ENCODE assay signal across 1 cellular context in genomic region chr6:111864138-111865048, GRCh38.
TF ChIP-seq lines count a peak whose summit lies in the region.

No MANE protein-coding gene starts in this region.

TF ChIP-seq in K562, 482 proteins besides CTCF, POLR2A, EP300 and RAD21:
- TF ChIP-seq HCFC1 (IDR thresholded peaks at IDR 0.05; ENCODE audit: low read depth, low read length) (no peak), ZBTB5 (IDR thresholded peaks at IDR 0.05) (no peak), SUPT5H (IDR thresholded peaks at IDR 0.05) (no peak), RBM25 (IDR thresholded peaks at IDR 0.05; ENCODE audit: low read depth, low read length, severe bottlenecking) (peak; percentile 69), BCOR (IDR thresholded peaks at IDR 0.05) (peak; percentile 57), KDM1A (IDR thresholded peaks at IDR 0.05) (no peak), ARHGAP35 (IDR thresholded peaks at IDR 0.05; ENCODE audit: partially characterized antibody) (no peak), SFPQ (IDR thresholded peaks at IDR 0.05; ENCODE audit: low read depth, low read length) (no peak), GABPB2 (CRISPR knock-in tag; conservative IDR thresholded peaks at IDR 0.05) (no peak), JUND (IDR thresholded peaks at IDR 0.05; ENCODE audit: borderline replicate concordance, low read depth, low read length) (no peak), JUND (tag; IDR thresholded peaks at IDR 0.05; ENCODE audit: borderline replicate concordance, low read depth, low read length) (no peak), GATAD2B (IDR thresholded peaks at IDR 0.05; ENCODE audit: borderline replicate concordance) (no peak), TEAD2 (tag; IDR thresholded peaks at IDR 0.05) (no peak), BACH1 (tag; IDR thresholded peaks at IDR 0.05) (no peak), STAT5A (IDR thresholded peaks at IDR 0.05; ENCODE audit: borderline replicate concordance, low read length) (no peak), ZNF584 (CRISPR knock-in tag; IDR thresholded peaks at IDR 0.05; ENCODE audit: low read depth) (no peak), CEBPB (tag; IDR thresholded peaks at IDR 0.05) (no peak), ADNP (tag; IDR thresholded peaks at IDR 0.05) (peak; percentile 59; the same call in 1 of the 2 replicates), BRD4 (IDR thresholded peaks at IDR 0.05) (no peak)
